ENCODE assay signal across 16 cellular contexts in genomic region chr9:128121924-128122808, GRCh38. TPM values are rescaled to one million over a fixed set of nuclear protein-coding genes. Genes with fewer than 3 reads are reported as not detected.
"Had no signal": no experiment of that assay in that cellular context is flagged by ENCODE, and none has a peak within 500 bp of the region (broad histone marks: within the 10 kb centered on the region; RNA-seq: fewer than 3 reads in every experiment).

No MANE protein-coding gene starts in this region.

- H3K9me3 ChIP-seq: colonic mucosa had no signal

- H3K27ac ChIP-seq: colonic mucosa had no signal

- H3K27me3 Mint-ChIP-seq: activated naive CD8-positive, alpha-beta T cell treated with anti-CD3 and anti-CD28 coated beads, Interleukin-2, amount 50 U/mL, for 24 hours; type B pancreatic cell had no signal

- H3K4me3 Mint-ChIP-seq: activated naive CD8-positive, alpha-beta T cell treated with anti-CD3 and anti-CD28 coated beads, Interleukin-2, amount 50 U/mL, for 24 hours; activated T-cell treated with anti-CD3 and anti-CD28 coated beads, Interleukin-2, amount 50 U/mL, for 72 hours; neural crest cell; type B pancreatic cell had no signal

- H3K4me3 ChIP-seq: colonic mucosa had no signal

- FAIRE-seq: astrocyte, keratinocyte had no signal

- ATAC-seq: activated naive CD8-positive, alpha-beta T cell treated with anti-CD3 and anti-CD28 coated beads, Interleukin-2, amount 50 U/mL, for 24 hours; activated T-cell treated with anti-CD3 and anti-CD28 coated beads, Interleukin-2, amount 50 U/mL, for 72 hours; sciatic nerve had no signal

- H3K36me3 ChIP-seq: colonic mucosa had no signal

- H3K27me3 ChIP-seq: colonic mucosa had no signal

- H3K9me3 Mint-ChIP-seq: activated naive CD8-positive, alpha-beta T cell treated with anti-CD3 and anti-CD28 coated beads, Interleukin-2, amount 50 U/mL, for 24 hours; activated T-cell treated with anti-CD3 and anti-CD28 coated beads, Interleukin-2, amount 50 U/mL, for 72 hours; neural crest cell; type B pancreatic cell had no signal

- DNase-seq: activated CD4-positive, alpha-beta T cell treated with anti-CD3 and anti-CD28 coated beads, Interleukin-2, amount 50 U/mL, for 48 hours; activated CD4-positive, CD25-positive, alpha-beta regulatory T cell treated with anti-CD3 and anti-CD28 coated beads, Interleukin-2, amount 50 U/mL, for 72 hours; activated naive CD4-positive, alpha-beta T cell treated with Interleukin-2 at 50 U/mL for 16 hours; activated naive CD8-positive, alpha-beta T cell treated with anti-CD3 and anti-CD28 coated beads, Interleukin-2, amount 50 U/mL, for 24 hours; activated T-cell treated with anti-CD3 and anti-CD28 coated beads, Interleukin-2, amount 50 U/mL, for 72 hours; colonic mucosa; foreskin melanocyte; mammary epithelial cell; stimulated activated CD4-positive, alpha-beta T cell treated with anti-CD3 and anti-CD28 coated beads, Interleukin-12 subunit alpha, Interleukin-12 subunit beta, amount 100 ng/mL, for 4 hours; stimulated activated naive CD4-positive, alpha-beta T cell had no signal

- H3K27ac Mint-ChIP-seq: activated naive CD8-positive, alpha-beta T cell treated with anti-CD3 and anti-CD28 coated beads, Interleukin-2, amount 50 U/mL, for 24 hours; activated T-cell treated with anti-CD3 and anti-CD28 coated beads, Interleukin-2, amount 50 U/mL, for 72 hours; type B pancreatic cell had no signal

RNA-seq across cellular contexts. Expression of gene LCN2, which starts 27.1 kb away (rescaled TPM):
- total RNA-seq: activated T-cell treated with anti-CD3 and anti-CD28 coated beads, Interleukin-2, amount 50 U/mL, for 72 hours; astrocyte; neural crest cell; SK-MEL-5 had no signal
